Comparison of ENCODE assay signal across 1 cellular context in the genomic region with DNA sequence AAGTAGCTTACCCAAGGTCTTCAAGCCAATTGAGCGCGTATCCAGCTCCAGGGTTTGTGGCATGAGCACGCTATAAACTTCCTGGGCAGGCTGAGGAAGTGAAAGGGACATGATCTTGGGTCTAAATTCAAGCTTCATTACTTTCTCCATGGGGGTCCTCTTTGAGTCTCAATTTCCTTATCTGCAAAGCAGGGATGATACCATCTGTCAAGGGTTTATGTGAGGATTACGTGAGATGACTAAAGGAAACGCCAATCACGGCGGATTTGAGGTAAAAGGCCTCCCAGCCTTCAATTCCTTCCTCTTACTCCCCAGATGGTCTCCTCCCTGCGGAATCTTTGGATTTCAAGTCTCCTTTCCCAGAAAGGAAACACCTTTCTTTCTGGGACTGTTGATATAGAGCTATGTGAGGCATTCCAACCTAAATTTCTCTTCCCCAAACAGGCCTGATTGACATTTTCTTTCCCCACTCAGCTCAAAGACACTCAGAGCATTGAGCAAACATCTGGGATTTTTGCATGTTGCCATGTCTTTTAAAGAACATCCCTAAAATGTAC.
TF ChIP-seq lines count a peak whose summit lies in the region.

No MANE protein-coding gene starts in this region.

TF ChIP-seq in GM23338, 12 proteins besides CTCF, POLR2A, EP300 and RAD21:
- TF ChIP-seq, protein P1, sequence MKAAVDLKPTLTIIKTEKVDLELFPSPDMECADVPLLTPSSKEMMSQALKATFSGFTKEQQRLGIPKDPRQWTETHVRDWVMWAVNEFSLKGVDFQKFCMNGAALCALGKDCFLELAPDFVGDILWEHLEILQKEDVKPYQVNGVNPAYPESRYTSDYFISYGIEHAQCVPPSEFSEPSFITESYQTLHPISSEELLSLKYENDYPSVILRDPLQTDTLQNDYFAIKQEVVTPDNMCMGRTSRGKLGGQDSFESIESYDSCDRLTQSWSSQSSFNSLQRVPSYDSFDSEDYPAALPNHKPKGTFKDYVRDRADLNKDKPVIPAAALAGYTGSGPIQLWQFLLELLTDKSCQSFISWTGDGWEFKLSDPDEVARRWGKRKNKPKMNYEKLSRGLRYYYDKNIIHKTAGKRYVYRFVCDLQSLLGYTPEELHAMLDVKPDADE (IDR thresholded peaks at IDR 0.05): no peak
- TF ChIP-seq, protein P2, sequence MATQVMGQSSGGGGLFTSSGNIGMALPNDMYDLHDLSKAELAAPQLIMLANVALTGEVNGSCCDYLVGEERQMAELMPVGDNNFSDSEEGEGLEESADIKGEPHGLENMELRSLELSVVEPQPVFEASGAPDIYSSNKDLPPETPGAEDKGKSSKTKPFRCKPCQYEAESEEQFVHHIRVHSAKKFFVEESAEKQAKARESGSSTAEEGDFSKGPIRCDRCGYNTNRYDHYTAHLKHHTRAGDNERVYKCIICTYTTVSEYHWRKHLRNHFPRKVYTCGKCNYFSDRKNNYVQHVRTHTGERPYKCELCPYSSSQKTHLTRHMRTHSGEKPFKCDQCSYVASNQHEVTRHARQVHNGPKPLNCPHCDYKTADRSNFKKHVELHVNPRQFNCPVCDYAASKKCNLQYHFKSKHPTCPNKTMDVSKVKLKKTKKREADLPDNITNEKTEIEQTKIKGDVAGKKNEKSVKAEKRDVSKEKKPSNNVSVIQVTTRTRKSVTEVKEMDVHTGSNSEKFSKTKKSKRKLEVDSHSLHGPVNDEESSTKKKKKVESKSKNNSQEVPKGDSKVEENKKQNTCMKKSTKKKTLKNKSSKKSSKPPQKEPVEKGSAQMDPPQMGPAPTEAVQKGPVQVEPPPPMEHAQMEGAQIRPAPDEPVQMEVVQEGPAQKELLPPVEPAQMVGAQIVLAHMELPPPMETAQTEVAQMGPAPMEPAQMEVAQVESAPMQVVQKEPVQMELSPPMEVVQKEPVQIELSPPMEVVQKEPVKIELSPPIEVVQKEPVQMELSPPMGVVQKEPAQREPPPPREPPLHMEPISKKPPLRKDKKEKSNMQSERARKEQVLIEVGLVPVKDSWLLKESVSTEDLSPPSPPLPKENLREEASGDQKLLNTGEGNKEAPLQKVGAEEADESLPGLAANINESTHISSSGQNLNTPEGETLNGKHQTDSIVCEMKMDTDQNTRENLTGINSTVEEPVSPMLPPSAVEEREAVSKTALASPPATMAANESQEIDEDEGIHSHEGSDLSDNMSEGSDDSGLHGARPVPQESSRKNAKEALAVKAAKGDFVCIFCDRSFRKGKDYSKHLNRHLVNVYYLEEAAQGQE (IDR thresholded peaks at IDR 0.05; ENCODE audit: unreplicated experiment): no peak
- TF ChIP-seq NANOG (IDR thresholded peaks at IDR 0.05; ENCODE audit: borderline replicate concordance) (no peak), ZNF331 (CRISPR knock-in tag; IDR thresholded peaks at IDR 0.05; ENCODE audit: low read depth) (no peak), EZH2 (IDR thresholded peaks at IDR 0.05; ENCODE audit: low read depth, unreplicated experiment) (no peak), STAT1 (IDR thresholded peaks at IDR 0.05; ENCODE audit: unreplicated experiment) (no peak)
